9 cellular contexts compared by ENCODE assay signal in the genomic region with DNA sequence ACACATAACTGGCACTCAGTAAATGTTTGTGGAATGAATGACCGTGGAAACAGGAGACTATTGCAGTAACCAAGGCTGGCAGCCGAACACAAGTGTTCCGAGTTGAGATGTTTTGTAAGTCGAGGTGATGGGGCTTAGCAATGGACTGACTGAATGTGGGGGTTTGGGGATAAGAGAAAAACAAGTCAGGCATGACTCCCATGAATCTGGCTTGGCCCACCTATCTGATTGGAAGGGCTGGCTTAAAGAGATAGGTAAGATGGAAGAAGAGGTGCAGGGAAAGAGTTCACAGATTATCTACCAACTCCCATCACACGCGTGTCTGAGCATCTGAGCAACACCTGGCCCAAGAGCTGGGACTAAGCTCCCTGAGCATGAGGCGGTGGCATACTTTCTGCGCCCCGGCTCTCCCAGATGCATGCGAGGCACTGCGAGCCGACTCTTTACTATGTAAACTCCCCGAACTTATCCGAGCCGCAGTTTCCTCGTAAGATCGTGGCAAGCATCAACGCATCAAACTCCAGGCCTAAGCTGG. TPM values are rescaled to one million over a fixed set of nuclear protein-coding genes. Genes with fewer than 3 reads are reported as not detected.
A peak's percentile ranks its signal among the peaks of the same experiment; 100 is the strongest.
DNase-seq lines count a peak whose midpoint lies in the region; ATAC-seq and TF ChIP-seq lines count a peak whose summit lies in the region.
"Had no signal": no experiment of that assay in that cellular context is flagged by ENCODE, and none has a peak within 500 bp of the region (broad histone marks: within the 10 kb centered on the region; RNA-seq: fewer than 3 reads in every experiment).

No MANE protein-coding gene starts in this region.

- DNase-seq in heart right ventricle = no peak
- no peak for DNase-seq in left cardiac atrium
- DNase-seq in astrocyte of the spinal cord (ENCODE audit: low read depth, low spot score) = no peak
- no peak for DNase-seq in lung (ENCODE audit: low spot score)
- DNase-seq in vagina (ENCODE audit: extremely low spot score in 2 of 2) = no peak
- no peak for DNase-seq in NCI-H2196 (lab: John Stamatoyannopoulos, UW; ENCODE audit: unreplicated experiment)
- DNase-seq in effector CD8-positive, alpha-beta T cell (lab: John Stamatoyannopoulos, UW) = no peak
- no peak for DNase-seq in KG1 (lab: John Stamatoyannopoulos, UW)

- H3K9me3 ChIP-seq in heart right ventricle (no peaks in the 10 kb centered on the region), lung (ENCODE audit: control insufficient read depth in 2 of 2, insufficient read depth in 1 of 2, low read length in 1 of 2) (no peaks in the 10 kb centered on the region), vagina (no peaks in the 10 kb centered on the region)

- H3K36me3 ChIP-seq in heart right ventricle (peaks cover 0 to 40% (median 22%) of the 10 kb centered on the region in 9 donors), lung (ENCODE audit: control insufficient read depth in 2 of 2, insufficient read depth in 2 of 2, low read length in 2 of 2) (peaks cover 0 to 18% of the 10 kb centered on the region in 2 donors), vagina (peaks cover 0 to 22% of the 10 kb centered on the region in 2 donors)

- in situ Hi-C loops in astrocyte of the spinal cord (cut with HindIII; ENCODE audit: low sequenced_read_pairs) = no loop called here

- no peaks in the 10 kb centered on the region for H3K27me3 ChIP-seq in heart right ventricle
- no peaks in the 10 kb centered on the region for H3K27me3 ChIP-seq in lung (ENCODE audit: control insufficient read depth, insufficient read depth)
- H3K27me3 ChIP-seq in vagina = no peaks in the 10 kb centered on the region

- no peak for TF ChIP-seq POLR2A in vagina (IDR thresholded peaks at IDR 0.05)

- intact Hi-C loops in heart right ventricle (cut with DNase I) (loop anchor here in 3 of 10 donors (1.0 to 10.0 kb wide), 7 partner anchors 16 to 620 kb away; a partner anchor contains a TSS), left cardiac atrium (cut with DNase I) (no loop called here), vagina (cut with DNase I) (no loop called here)

- TF ChIP-seq CTCF in heart right ventricle (IDR thresholded peaks at IDR 0.05) = no peak
- no peak for TF ChIP-seq CTCF in astrocyte of the spinal cord (IDR thresholded peaks at IDR 0.05; ENCODE audit: low read depth, low read length)
- no peak for TF ChIP-seq CTCF in lung (IDR thresholded peaks at IDR 0.05; ENCODE audit: control extremely low read depth, extremely low read depth)
- TF ChIP-seq CTCF in vagina (IDR thresholded peaks at IDR 0.05) = no peak

- H3K4me1 ChIP-seq in heart right ventricle (peaks cover 15 to 58% (median 51%) of the 10 kb centered on the region in 9 donors), lung (ENCODE audit: control insufficient read depth in 2 of 2, insufficient read depth in 2 of 2, low read length in 2 of 2) (peaks cover 4 to 6% of the 10 kb centered on the region in 2 donors), vagina (peaks cover 59% of the 10 kb centered on the region)

- H3K27ac ChIP-seq in heart right ventricle = peak overlapping the region; percentile 19 to 99 (median 97)
- peak overlapping the region; percentile 89 to 91 for H3K27ac ChIP-seq in lung (ENCODE audit: low read depth in 1 of 2, low read length in 1 of 2)
- peak overlapping the region; percentile 94 for H3K27ac ChIP-seq in vagina

- H3K4me3 ChIP-seq in heart right ventricle = peak overlapping the region; percentile 74 to 94 (median 88)
- peak overlapping the region; percentile 70 for H3K4me3 ChIP-seq in astrocyte of the spinal cord (ENCODE audit: low read depth, low read length)
- H3K4me3 ChIP-seq in lung = peak overlapping the region; percentile 83
- H3K4me3 ChIP-seq in vagina = peak overlapping the region; percentile 86 to 93

- 8 to 9% methylated on average over 18 of the region's 18 CpGs for WGBS in heart right ventricle, 2 donors
- 9 to 11% methylated on average over 18 of the region's 18 CpGs for WGBS in lung, 2 donors

- ATAC-seq in heart right ventricle (no peak), left cardiac atrium (no peak), lung (ENCODE audit: insufficient read depth, low FRiP score) (no peak)

RNA-seq across cellular contexts. Expression of a gene that starts 0.5 kb away (rescaled TPM):
- total RNA-seq in heart right ventricle (10 to 100 TPM in 7 of 10 donors, 1 to 10 TPM in 3; 8.5 to 15.4 (median 10.8) TPM), left cardiac atrium (10 to 100 TPM; 17.7 to 21.0 TPM), lung (10 to 100 TPM; 29.5 to 36.0 TPM), vagina (42.5 TPM)
- polyA plus RNA-seq in heart right ventricle (10 to 100 TPM; 16.8 to 38.2 TPM), lung (10 to 100 TPM; 35.6 to 74.1 TPM)

RNA-seq across cellular contexts. Expression of a gene that starts 0.8 kb away (rescaled TPM):
- total RNA-seq in heart right ventricle = 10 to 100 TPM; 33.0 to 87.6 (median 45.8) TPM
- polyA plus RNA-seq in heart right ventricle = 10 to 100 TPM; 15.1 to 33.8 TPM
- total RNA-seq in left cardiac atrium = 10 to 100 TPM; 26.4 to 83.8 TPM
- total RNA-seq in lung = 10 to 100 TPM; 35.0 to 59.6 TPM
- 10 to 100 TPM; 17.7 to 36.9 TPM for polyA plus RNA-seq in lung
- 27.3 TPM for total RNA-seq in vagina

RNA-seq across cellular contexts. Expression of a gene that starts 15.7 kb away (rescaled TPM):
- 1 to 10 TPM; 2.3 to 4.4 (median 3.2) TPM for total RNA-seq in heart right ventricle
- polyA plus RNA-seq in heart right ventricle = 1 to 10 TPM; 1.6 to 5.2 TPM
- 1 to 10 TPM; 5.4 to 6.0 TPM for total RNA-seq in left cardiac atrium
- 10 to 100 TPM; 23.5 to 62.6 TPM for total RNA-seq in lung
- 10 to 100 TPM; 35.3 to 42.2 TPM for polyA plus RNA-seq in lung
- total RNA-seq in vagina = 2.5 TPM

RNA-seq across cellular contexts. Expression of a gene that starts 22.6 kb away (rescaled TPM):
- total RNA-seq in heart right ventricle = 100 to 1,000 TPM; 144 to 176 (median 160) TPM
- polyA plus RNA-seq in heart right ventricle = 100 to 1,000 TPM in 1 of 2 donors, 10 to 100 TPM in 1; 66.4 to 149 TPM
- total RNA-seq in left cardiac atrium = 100 to 1,000 TPM in 1 of 2 donors, 10 to 100 TPM in 1; 96.3 to 107 TPM
- total RNA-seq in lung = 10 to 100 TPM; 38.7 to 82.6 TPM
- polyA plus RNA-seq in lung = 10 to 100 TPM; 43.6 to 80.9 TPM
- total RNA-seq in vagina = 45.9 TPM

RNA-seq across cellular contexts. Expression of a gene that starts 30.3 kb away (rescaled TPM):
- not detected for total RNA-seq in heart right ventricle
- not detected for polyA plus RNA-seq in heart right ventricle
- total RNA-seq in left cardiac atrium = not detected
- total RNA-seq in lung = not detected
- not detected for polyA plus RNA-seq in lung
- total RNA-seq in vagina = not detected
- total RNA-seq: glomerular endothelial cell had no signal
